In genomic region chr2:225113356-225114015, GRCh38 we compare ENCODE assay signal across 23 cellular contexts.
DNase-seq lines count a peak whose midpoint lies in the region; ATAC-seq and TF ChIP-seq lines count a peak whose summit lies in the region.
"Had no signal": no experiment of that assay in that cellular context is flagged by ENCODE, and none has a peak within 500 bp of the region (broad histone marks: within the 10 kb centered on the region; RNA-seq: fewer than 3 reads in every experiment).

No MANE protein-coding gene starts in this region.

- TF ChIP-seq CTCF in KMS-11 (conservative IDR thresholded peaks at IDR 0.05; ENCODE audit: low read depth, low read length), result no peak
- TF ChIP-seq CTCF in psoas muscle (IDR thresholded peaks at IDR 0.05), result no peak
- TF ChIP-seq CTCF in GM13977 (IDR thresholded peaks at IDR 0.05; ENCODE audit: extremely low read depth, insufficient read depth, missing control alignments), result no peak

- H4K20me1 ChIP-seq in KMS-11 (ENCODE audit: insufficient read depth), result no peaks in the 10 kb centered on the region

- H3K9me3 ChIP-seq in psoas muscle, result no peaks in the 10 kb centered on the region

- H3K27ac ChIP-seq in KMS-11 (peak overlapping the region; percentile 48; the same call in 1 of the 2 replicates), angular gyrus (ENCODE audit: low read depth, low read length) (peak overlapping the region; percentile 88), psoas muscle (peak overlapping the region; percentile 11)

- no peak for ATAC-seq in psoas muscle
- ATAC-seq: left lobe of liver had no signal

- intact Hi-C loops in psoas muscle (cut with DNase I), result no loop called here

- no peaks in the 10 kb centered on the region for H3K36me3 ChIP-seq in KMS-11 (ENCODE audit: insufficient read depth)
- no peaks in the 10 kb centered on the region for H3K36me3 ChIP-seq in psoas muscle (ENCODE audit: insufficient read depth in 1 of 2, low read depth in 1 of 2)

- H3K79me2 ChIP-seq in KMS-11 (ENCODE audit: insufficient read depth, low read depth), result no peaks in the 10 kb centered on the region

- H3K4me2 ChIP-seq in KMS-11, result peak overlapping the region; percentile 22

- in situ Hi-C loops in GM13977 (cut with MboI; ENCODE audit: low pct_unique_long_range_greater_than_20kb, low sequenced_read_pairs, unreplicated experiment), result loop anchor here (25.0 kb wide), 1 partner anchor 549 kb away; no protein-coding TSS in a partner anchor

- DNase-seq in NCI-H1092 treated with DMSO at 0.1 percent for 48 hours (lab: John Stamatoyannopoulos, UW) (peak; percentile 15), NCI-H1092 (lab: John Stamatoyannopoulos, UW) (no peak), psoas muscle (no peak), GM13977 (ENCODE audit: low spot score) (no peak), HK-2 (ENCODE audit: unreplicated experiment) (no peak), NCI-H774 (lab: John Stamatoyannopoulos, UW) (no peak)
- DNase-seq: 8988T; activated B cell treated with CpG ODN at 0.5 μM for 24 hours; activated CD4-positive, alpha-beta T cell treated with anti-CD3 and anti-CD28 coated beads, Interleukin-2, amount 50 U/mL, for 48 hours; activated CD8-positive, alpha-beta memory T cell treated with anti-CD3 and anti-CD28 coated beads, Interleukin-2, amount 50 U/mL, for 4 hours; DMS79 treated with DMSO at 0.1 percent for 48 hours; H7; IMR-90; mesendoderm; NCI-H2081 treated with DMSO at 0.1 percent for 48 hours; NCI-H526 treated with DMSO at 0.1 percent for 48 hours; OCI-M1; small intestine; stimulated activated CD4-positive, alpha-beta T cell treated with anti-CD3 and anti-CD28 coated beads, Interleukin-1b, Interleukin-23, amount 100 ng/mL, for 48 hours; SW 1271 had no signal

- WGBS in psoas muscle, 3 donors, result 37 to 60% (median 46%) methylated on average over 4 of the region's 4 CpGs

- H3K4me3 ChIP-seq in KMS-11 (IDR thresholded peaks at IDR 0.05; ENCODE audit: insufficient read depth, low read depth, low read length), result no peak overlapping the region
- H3K4me3 ChIP-seq in psoas muscle, result no peak overlapping the region

- H3K27me3 ChIP-seq in KMS-11 (ENCODE audit: insufficient read depth, low read depth), result no peaks in the 10 kb centered on the region
- no peaks in the 10 kb centered on the region for H3K27me3 ChIP-seq in psoas muscle (ENCODE audit: insufficient read depth in 3 of 3, low read length in 2 of 3)

- no peak overlapping the region for H2AFZ ChIP-seq in KMS-11 (ENCODE audit: low read depth)

- H3K4me1 ChIP-seq in KMS-11 (ENCODE audit: low read depth, poor library complexity, severe bottlenecking), result peaks cover 64% of the 10 kb centered on the region
- H3K4me1 ChIP-seq in psoas muscle, result peaks cover 4% of the 10 kb centered on the region

- no peak overlapping the region for H3K9ac ChIP-seq in KMS-11

Comparison
In these comparisons a context has a peak if more than half of its experiments do, and no peak if none do; other contexts are left out.
1. H3K27ac ChIP-seq: peak in every context shown above with its lines; median percentile 88 in angular gyrus; 48 in KMS-11; 11 in psoas muscle.